Comparison of ENCODE assay signal across 1 cellular context in the genomic region with DNA sequence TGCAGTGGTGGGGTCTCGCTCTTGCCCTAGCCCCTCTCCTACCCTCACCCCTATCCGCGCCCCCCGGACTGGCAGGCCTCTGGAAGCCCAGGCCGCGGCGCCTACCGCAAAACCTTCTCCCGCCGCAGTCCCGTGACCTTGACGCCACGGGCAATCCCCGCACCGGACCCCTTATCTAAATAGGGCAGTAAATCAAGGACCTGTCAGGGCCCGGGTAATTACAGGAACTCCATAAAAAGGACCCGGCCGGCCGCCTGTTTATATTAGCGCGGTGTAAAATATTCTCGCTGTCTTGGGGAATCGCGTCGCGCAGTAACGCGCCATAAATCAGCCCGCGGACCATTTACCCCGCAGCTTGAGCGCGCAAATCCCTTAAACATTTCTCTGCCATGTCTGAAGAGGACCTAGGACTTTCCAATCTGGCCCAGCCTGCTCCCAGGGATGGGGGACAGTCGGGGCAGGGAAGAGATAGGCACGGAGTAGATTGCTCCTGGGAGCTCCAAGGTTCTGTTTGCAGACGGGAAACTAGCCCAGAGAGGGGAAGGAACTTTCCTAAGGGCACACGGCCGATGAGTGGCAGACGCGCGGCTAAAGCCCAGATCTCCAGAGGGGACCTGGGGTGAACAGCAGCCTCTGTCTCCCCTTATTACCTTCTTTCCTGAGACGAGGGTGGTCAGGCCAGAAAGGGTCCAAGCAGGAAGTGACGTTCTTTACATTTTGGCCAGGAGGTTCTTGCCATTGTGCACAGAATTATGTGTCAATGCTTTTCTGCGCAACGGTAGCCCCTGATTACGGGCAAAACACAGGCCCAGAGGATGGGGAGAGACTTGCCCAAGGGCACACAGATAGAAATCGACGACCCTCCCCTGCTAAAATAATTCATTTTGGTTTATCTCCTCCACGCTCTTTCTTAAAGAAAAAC.
A peak's percentile ranks its signal among the peaks of the same experiment; 100 is the strongest.
TF ChIP-seq lines count a peak whose summit lies in the region.

No MANE protein-coding gene starts in this region.

TF ChIP-seq in HepG2, 621 proteins besides CTCF, POLR2A, EP300 and RAD21:
- TF ChIP-seq ZNF768 (CRISPR knock-in tag; IDR thresholded peaks at IDR 0.05) = peak; percentile 61; the same call in 1 of the 2 replicates
- TF ChIP-seq SMAD1 (CRISPR knock-in tag; IDR thresholded peaks at IDR 0.05; ENCODE audit: borderline replicate concordance, low read depth) = no peak
- 0 out of 2 replicates have a peak, but pooled peaks have one; percentile 14 for TF ChIP-seq EZH2 (conservative IDR thresholded peaks at IDR 0.05; ENCODE audit: low read depth, low read length)
- no peak for TF ChIP-seq HMGA1 (CRISPR knock-in tag; conservative IDR thresholded peaks at IDR 0.05)
- no peak for TF ChIP-seq ARNTL (CRISPR knock-in tag; IDR thresholded peaks at IDR 0.05)
